Comparison of ENCODE assay signal across 8 cellular contexts in the genomic region with DNA sequence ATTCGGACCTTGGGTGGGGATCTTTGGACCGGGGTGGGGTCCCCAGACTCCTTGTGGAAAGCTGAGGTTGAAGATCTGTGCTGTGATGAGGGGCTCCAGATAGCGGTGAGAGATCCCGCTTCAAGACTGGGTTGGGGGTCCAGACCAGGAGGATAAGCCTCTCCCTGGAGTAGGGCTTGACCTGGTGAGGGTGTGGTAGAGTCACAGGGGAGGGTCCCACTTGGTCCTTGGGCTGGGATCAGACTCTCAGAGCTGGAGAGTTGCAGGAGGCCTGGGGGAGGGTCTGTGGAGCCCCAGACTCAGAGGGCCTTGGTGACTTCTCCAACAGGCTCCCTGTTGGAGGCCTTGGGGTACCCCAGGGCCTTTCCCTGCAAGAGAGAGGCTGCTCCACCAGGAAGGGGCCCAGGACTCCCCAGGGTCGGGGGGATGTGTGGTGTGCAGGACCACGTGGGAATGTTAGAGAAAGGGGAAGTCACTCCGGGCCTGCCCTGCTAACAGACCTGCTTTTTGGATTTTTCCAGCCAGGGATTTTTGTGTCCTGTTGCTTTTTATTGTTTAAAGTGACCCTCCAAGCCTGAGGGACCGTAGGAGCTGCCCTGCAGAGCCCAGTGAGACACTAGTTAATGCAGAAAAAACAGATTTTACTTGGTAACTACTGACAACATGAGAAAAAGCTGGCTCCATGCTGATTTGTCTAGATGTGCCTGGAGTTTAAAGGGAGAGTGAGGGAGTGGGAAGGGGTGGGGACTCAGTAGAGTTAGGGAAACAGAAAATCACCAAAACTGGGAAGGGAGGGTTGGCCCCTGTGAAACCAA. TPM values are rescaled to one million over a fixed set of nuclear protein-coding genes. Genes with fewer than 3 reads are reported as not detected.
DNase-seq lines count a peak whose midpoint lies in the region; ATAC-seq, FAIRE-seq and TF ChIP-seq lines count a peak whose summit lies in the region.

No MANE protein-coding gene starts in this region.

- peak overlapping the region; percentile 98 to 99 for H3K27ac Mint-ChIP-seq in stimulated activated naive CD8-positive, alpha-beta T cell treated with anti-CD3 and anti-CD28 coated beads, Interleukin-15, amount 100 ng/mL, for 72 hours

- H3K27ac ChIP-seq in left lung, result peak overlapping the region; percentile 91 to 98

- no peaks in the 10 kb centered on the region for H3K9me3 Mint-ChIP-seq in stimulated activated naive CD8-positive, alpha-beta T cell treated with anti-CD3 and anti-CD28 coated beads, Interleukin-15, amount 100 ng/mL, for 72 hours

- no peaks in the 10 kb centered on the region for H3K27me3 ChIP-seq in left lung

- ATAC-seq in GM18907 (IDR thresholded peaks at IDR 0.05; ENCODE audit: unreplicated experiment) (peak; percentile 39), left lung (peak; percentile 65), GM21515 (IDR thresholded peaks at IDR 0.05; ENCODE audit: unreplicated experiment) (no peak)
- peak; percentile 39 for ATAC-seq in stimulated activated naive CD8-positive, alpha-beta T cell treated with anti-CD3 and anti-CD28 coated beads, Interleukin-15, amount 100 ng/mL, for 72 hours

- no peaks in the 10 kb centered on the region for H3K27me3 Mint-ChIP-seq in stimulated activated naive CD8-positive, alpha-beta T cell treated with anti-CD3 and anti-CD28 coated beads, Interleukin-15, amount 100 ng/mL, for 72 hours

- DNase-seq in AG09309 (ENCODE audit: low read depth), result peak; percentile 55
- DNase-seq in RKO (ENCODE audit: low spot score), result peak; percentile 61
- DNase-seq in choroid plexus epithelial cell (ENCODE audit: low read depth), result peak; percentile 85
- peak in 1 of 2 donors; percentile 79 for DNase-seq in left lung
- DNase-seq in stimulated activated naive CD8-positive, alpha-beta T cell treated with anti-CD3 and anti-CD28 coated beads, Interleukin-15, amount 100 ng/mL, for 72 hours, result no peak
- no peak for DNase-seq in D721Med (ENCODE audit: insufficient read length, low spot score)

- H3K4me3 Mint-ChIP-seq in stimulated activated naive CD8-positive, alpha-beta T cell treated with anti-CD3 and anti-CD28 coated beads, Interleukin-15, amount 100 ng/mL, for 72 hours, result peak overlapping the region; percentile 96 to 97

- H3K9me3 ChIP-seq in left lung, result no peaks in the 10 kb centered on the region

- intact Hi-C loops in left lung (cut with DNase I), result no loop called here

- no peak for TF ChIP-seq CTCF in AG09309 (IDR thresholded peaks at IDR 0.05; ENCODE audit: control insufficient read depth, insufficient read depth, low read depth, low read length, missing control alignments)
- TF ChIP-seq CTCF in choroid plexus epithelial cell (conservative IDR thresholded peaks at IDR 0.05; ENCODE audit: low read depth, low read length), result no peak
- TF ChIP-seq CTCF in left lung (IDR thresholded peaks at IDR 0.05), result no peak
- no peak for TF ChIP-seq CTCF in D721Med (IDR thresholded peaks at IDR 0.05; ENCODE audit: insufficient read depth, missing control alignments)

- H3K4me1 Mint-ChIP-seq in stimulated activated naive CD8-positive, alpha-beta T cell treated with anti-CD3 and anti-CD28 coated beads, Interleukin-15, amount 100 ng/mL, for 72 hours, result peaks cover 55% of the 10 kb centered on the region

- H3K4me1 ChIP-seq in left lung, result peaks cover 17 to 60% of the 10 kb centered on the region in 2 donors

- H3K4me3 ChIP-seq in AG09309 (ENCODE audit: control insufficient read depth, low read depth, low read length) (peak overlapping the region; percentile 78), choroid plexus epithelial cell (ENCODE audit: low read depth, low read length) (peak overlapping the region; percentile 78), left lung (peak overlapping the region; percentile 71 to 89)

- no peak for FAIRE-seq in D721Med (lab: Jason Lieb, UNC)

- no peaks in the 10 kb centered on the region for H3K36me3 ChIP-seq in left lung

RNA-seq across cellular contexts. Expression of gene TXNRD2, which starts 0.7 kb away (rescaled TPM):
- 10 to 100 TPM; 36.5 to 42.8 TPM for total RNA-seq in left lung

RNA-seq across cellular contexts. Expression of gene COMT, which starts 0.7 kb away (rescaled TPM):
- total RNA-seq in left lung, result 100 to 1,000 TPM; 191 to 249 TPM

Comparison
In these comparisons a context has a peak if more than half of its experiments do, and no peak if none do; other contexts are left out.
1. DNase-seq: peak in AG09309 (single experiment), RKO (single experiment) and choroid plexus epithelial cell (single experiment); none in stimulated activated naive CD8-positive, alpha-beta T cell treated with anti-CD3 and anti-CD28 coated beads, Interleukin-15, amount 100 ng/mL, for 72 hours (0 of 2) and D721Med (single experiment).
2. Peak in every context shown above with its lines, with median percentiles within 50 percentile points of each other: H3K4me3 ChIP-seq.